19 cellular contexts compared by ENCODE assay signal in the genomic region with DNA sequence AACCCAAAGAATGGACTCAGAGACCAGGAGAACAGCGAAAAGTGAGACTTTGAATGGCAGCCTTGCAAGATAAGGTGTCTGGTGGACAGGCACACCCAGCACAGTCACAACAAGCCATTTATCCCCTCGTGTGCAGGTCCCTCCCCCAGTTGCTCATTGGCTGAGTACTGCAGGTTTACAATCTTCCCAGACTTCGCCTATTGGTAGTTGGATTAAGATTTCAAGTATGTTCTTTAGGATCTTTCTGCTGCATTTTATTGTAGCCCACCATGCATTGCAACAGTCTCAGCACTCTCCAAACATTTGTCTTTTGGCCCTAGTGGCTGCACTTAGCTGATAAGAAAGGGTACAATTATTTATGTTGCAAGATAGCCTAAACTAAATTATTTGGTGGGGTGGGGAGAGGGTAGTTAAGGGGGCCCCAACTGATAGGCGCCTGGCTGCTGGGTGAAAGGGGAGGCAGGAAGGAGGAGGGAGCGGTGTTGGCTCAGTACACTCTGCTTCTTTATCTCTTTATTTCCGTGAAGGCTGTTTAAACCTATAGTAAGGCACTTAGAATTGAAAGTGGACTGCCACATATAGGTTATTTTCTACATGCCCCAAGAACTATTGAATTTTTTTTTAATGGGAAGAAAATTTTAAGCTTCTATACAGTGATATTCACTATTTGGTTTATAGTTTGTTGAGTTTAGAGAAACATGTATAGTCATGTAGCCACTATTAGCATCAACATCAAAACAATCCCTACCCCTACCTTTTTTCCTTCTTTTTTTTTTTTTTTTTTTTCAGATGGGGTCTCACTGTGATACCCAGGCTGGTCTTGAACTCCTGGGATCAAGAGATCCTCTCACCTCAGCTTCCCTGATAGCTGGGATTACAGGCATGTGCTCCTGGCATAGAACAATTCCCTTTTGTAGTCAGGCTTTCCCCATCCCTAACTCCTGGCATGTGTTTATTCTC. TPM values are rescaled to one million over a fixed set of nuclear protein-coding genes. Genes with fewer than 3 reads are reported as not detected.
DNase-seq lines count a peak whose midpoint lies in the region; ATAC-seq and TF ChIP-seq lines count a peak whose summit lies in the region.
"Had no signal": no experiment of that assay in that cellular context is flagged by ENCODE, and none has a peak within 500 bp of the region (broad histone marks: within the 10 kb centered on the region; RNA-seq: fewer than 3 reads in every experiment).

No MANE protein-coding gene starts in this region.

- no peaks in the 10 kb centered on the region for H3K36me3 ChIP-seq in BE2C
- no peaks in the 10 kb centered on the region for H3K36me3 ChIP-seq in HCT116 (ENCODE audit: control insufficient read depth in 1 of 2, insufficient read depth in 2 of 2, low read length in 2 of 2)
- H3K36me3 ChIP-seq in mesenchymal stem cell (ENCODE audit: control insufficient read depth in 1 of 2, insufficient read depth in 2 of 2, low read depth in 1 of 2, low read length in 2 of 2) = no peaks in the 10 kb centered on the region
- H3K36me3 ChIP-seq in neural progenitor cell = no peaks in the 10 kb centered on the region
- H3K36me3 ChIP-seq: MG63, spleen had no signal

- H3K27ac ChIP-seq in HCT116 (ENCODE audit: low read depth, low read length) = no peak overlapping the region
- no peak overlapping the region for H3K27ac ChIP-seq in mesenchymal stem cell (ENCODE audit: low read length, poor library complexity, severe bottlenecking)
- no peak overlapping the region for H3K27ac ChIP-seq in neural progenitor cell
- H3K27ac ChIP-seq: spleen had no signal

- no peak overlapping the region for H2AK5ac ChIP-seq in mesenchymal stem cell (ENCODE audit: low read length, severe bottlenecking)

- peak; percentile 33 for DNase-seq in BE2C
- no peak for DNase-seq in HCT116 (ENCODE audit: low read depth, low spot score)
- no peak for DNase-seq in WTC11 (ENCODE audit: low spot score)
- DNase-seq in mesenchymal stem cell = no peak
- no peak for DNase-seq in NCI-H1092 treated with DMSO at 0.1 percent for 48 hours (lab: John Stamatoyannopoulos, UW)
- DNase-seq in neural progenitor cell (ENCODE audit: low spot score) = no peak
- DNase-seq in occipital lobe (lab: John Stamatoyannopoulos, UW) = no peak
- no peak for DNase-seq in activated gamma-delta T cell treated with Interleukin-2 at 50 U/mL for 16 hours
- DNase-seq: activated CD4-positive, alpha-beta T cell treated with anti-CD3 and anti-CD28 coated beads, Interleukin-2, amount 10 ng/mL, durations not matched to agents 24 days and 14 days; activated effector memory CD4-positive, alpha-beta T cell treated with Interleukin-2 at 50 U/mL for 16 hours; dermis blood vessel endothelial cell; foreskin fibroblast; GOT3; MG63; NCI-H187; spleen; stimulated activated CD8-positive, alpha-beta memory T cell treated with anti-CD3 and anti-CD28 coated beads, Interleukin-4, amount 100 ng/mL, for 48 hours; substantia nigra had no signal

- peaks cover 28% of the 10 kb centered on the region for H3K79me1 ChIP-seq in mesenchymal stem cell (replicated peaks; ENCODE audit: low read length, poor library complexity, severe bottlenecking)

- H3K27ac Mint-ChIP-seq in WTC11 = no peak overlapping the region; the same call in 1 of the 2 replicates
- H3K27ac Mint-ChIP-seq in neural progenitor cell = no peak overlapping the region
- H3K27ac Mint-ChIP-seq: activated CD4-positive, alpha-beta T cell treated with anti-CD3 and anti-CD28 coated beads, Interleukin-2, amount 10 ng/mL, durations not matched to agents 24 days and 14 days had no signal

- no peak overlapping the region for H3K18ac ChIP-seq in mesenchymal stem cell (ENCODE audit: low read depth in 1 of 2, low read length in 2 of 2)

- TF ChIP-seq POLR2A in HCT116 (IDR thresholded peaks at IDR 0.05; ENCODE audit: borderline replicate concordance, extremely low read depth, insufficient read depth, insufficient read length) = no peak

- CTCF ChIA-PET in HCT116 (lab: Charles Lee) = no interaction called here
- CTCF ChIA-PET in WTC11 (lab: Charles Lee) = no interaction called here

- no peak for TF ChIP-seq RAD21 in HCT116 (IDR thresholded peaks at IDR 0.05; ENCODE audit: low read depth)

- BruUV-seq in HCT116 (replicated peaks; lab: Mats Ljungman, UMichigan) = no TSS peak

- 88% methylated on average over 2 of the region's 6 CpGs for WGBS in mesenchymal stem cell

- RAD21 ChIA-PET in HCT116 (lab: Charles Lee; ENCODE audit: low non-redundant PET in 1 of 2, low total read pairs in 2 of 2, uncharacterized antibody in 2 of 2, unreplicated experiment in 2 of 2) = no interaction called here

- H4K20me1 ChIP-seq in HCT116 (ENCODE audit: insufficient read depth) (peaks cover 18% of the 10 kb centered on the region; the same call in 1 of the 2 replicates), neural progenitor cell (ENCODE audit: low read depth) (peaks cover 39% of the 10 kb centered on the region)

- H3K4me2 ChIP-seq in HCT116 (ENCODE audit: low read length) (no peak overlapping the region), mesenchymal stem cell (ENCODE audit: low read length, poor library complexity, severe bottlenecking) (no peak overlapping the region), neural progenitor cell (no peak overlapping the region)

- H2AFZ ChIP-seq in HCT116 (ENCODE audit: low read depth, low read length, poor library complexity, severe bottlenecking) (no peak overlapping the region), mesenchymal stem cell (ENCODE audit: low read depth, low read length) (no peak overlapping the region), neural progenitor cell (replicated peaks) (no peak overlapping the region)

- POLR2A ChIA-PET in HCT116 (lab: Charles Lee) (no interaction called here), WTC11 (lab: Charles Lee) (interaction anchor here (0.6 kb wide), 1 partner anchor 12 kb away, joined by 12 read pairs; no protein-coding TSS in a partner anchor)

- intact Hi-C loops in HCT116 (cut with micrococcal nuclease) = no loop called here

- H3K79me2 ChIP-seq in HCT116 (ENCODE audit: insufficient read depth, low read length) (peaks cover 72% of the 10 kb centered on the region), neural progenitor cell (ENCODE audit: low read depth) (peaks cover 25% of the 10 kb centered on the region)

- no peak overlapping the region for H3K23ac ChIP-seq in mesenchymal stem cell (ENCODE audit: low read length in 2 of 2)

- no peaks in the 10 kb centered on the region for H3F3A ChIP-seq in neural progenitor cell (ENCODE audit: low read depth)

- no peaks in the 10 kb centered on the region for H3K9me3 Mint-ChIP-seq in WTC11
- H3K9me3 Mint-ChIP-seq in neural progenitor cell = peaks cover 3% of the 10 kb centered on the region
- H3K9me3 Mint-ChIP-seq: activated CD4-positive, alpha-beta T cell treated with anti-CD3 and anti-CD28 coated beads, Interleukin-2, amount 10 ng/mL, durations not matched to agents 24 days and 14 days; neural crest cell had no signal

- H3K4me3 Mint-ChIP-seq in WTC11 = no peak overlapping the region
- no peak overlapping the region for H3K4me3 Mint-ChIP-seq in neural progenitor cell
- H3K4me3 Mint-ChIP-seq: activated CD4-positive, alpha-beta T cell treated with anti-CD3 and anti-CD28 coated beads, Interleukin-2, amount 10 ng/mL, durations not matched to agents 24 days and 14 days; neural crest cell had no signal

- H2BK15ac ChIP-seq in mesenchymal stem cell (ENCODE audit: low read depth, poor library complexity, severe bottlenecking) = peak overlapping the region; percentile 52

- no peak for TF ChIP-seq CTCF in BE2C (IDR thresholded peaks at IDR 0.05; ENCODE audit: low read depth, low read length)
- no peak for TF ChIP-seq CTCF in HCT116 (IDR thresholded peaks at IDR 0.05 in 2 of 3, conservative IDR thresholded peaks at IDR 0.05 in 1 of 3; ENCODE audit: borderline replicate concordance in 1 of 3, insufficient read depth in 1 of 3, low read depth in 2 of 3, low read length in 2 of 3)
- no peak for TF ChIP-seq CTCF in WTC11 (IDR thresholded peaks at IDR 0.05)
- no peak for TF ChIP-seq CTCF in neural progenitor cell (IDR thresholded peaks at IDR 0.05)

- no peak overlapping the region for H2BK5ac ChIP-seq in mesenchymal stem cell (ENCODE audit: low read depth, low read length, poor library complexity, severe bottlenecking)

- H2BK12ac ChIP-seq in mesenchymal stem cell (ENCODE audit: low read length in 2 of 2) = no peak overlapping the region

- ATAC-seq in HCT116 (peak; percentile 44; the same call in 1 of the 2 replicates), WTC11 (peak; percentile 65)

- no peak overlapping the region for H4K8ac ChIP-seq in mesenchymal stem cell (ENCODE audit: low read length)

- H3K9me2 ChIP-seq in HCT116 (ENCODE audit: insufficient read depth) = no peaks in the 10 kb centered on the region

- no peak overlapping the region for H3K4ac ChIP-seq in mesenchymal stem cell (ENCODE audit: low read depth in 1 of 2, low read length in 2 of 2)

- H3K27me3 ChIP-seq in BE2C = no peaks in the 10 kb centered on the region
- no peaks in the 10 kb centered on the region for H3K27me3 ChIP-seq in HCT116 (ENCODE audit: insufficient read depth, low read length)
- no peaks in the 10 kb centered on the region for H3K27me3 ChIP-seq in mesenchymal stem cell (ENCODE audit: control insufficient read depth in 1 of 2, insufficient read depth in 1 of 2, low read length in 2 of 2)
- no peaks in the 10 kb centered on the region for H3K27me3 ChIP-seq in neural progenitor cell
- H3K27me3 ChIP-seq: MG63, spleen had no signal

- no peak overlapping the region for H2BK120ac ChIP-seq in mesenchymal stem cell (ENCODE audit: low read depth, low read length)

- H3K36me3 Mint-ChIP-seq in WTC11 (no peaks in the 10 kb centered on the region), neural progenitor cell (peaks cover 3% of the 10 kb centered on the region)

- no peaks in the 10 kb centered on the region; the same call in 1 of the 2 replicates for H3K9me3 ChIP-seq in BE2C
- no peaks in the 10 kb centered on the region for H3K9me3 ChIP-seq in HCT116 (ENCODE audit: control insufficient read depth in 1 of 2, insufficient read depth in 1 of 2, low read depth in 1 of 2, low read length in 2 of 2)
- H3K9me3 ChIP-seq in mesenchymal stem cell (ENCODE audit: control insufficient read depth, low read length) = no peaks in the 10 kb centered on the region
- no peaks in the 10 kb centered on the region for H3K9me3 ChIP-seq in neural progenitor cell (ENCODE audit: low read depth)
- H3K9me3 ChIP-seq: MG63, spleen had no signal

- H3K27me3 Mint-ChIP-seq in WTC11 (ENCODE audit: low read depth) (no peaks in the 10 kb centered on the region), neural progenitor cell (ENCODE audit: insufficient read depth, low read depth) (no peaks in the 10 kb centered on the region)
- H3K27me3 Mint-ChIP-seq: activated CD4-positive, alpha-beta T cell treated with anti-CD3 and anti-CD28 coated beads, Interleukin-2, amount 10 ng/mL, durations not matched to agents 24 days and 14 days had no signal

- no peak overlapping the region for H3K9ac ChIP-seq in HCT116 (ENCODE audit: low read length)
- H3K9ac ChIP-seq in mesenchymal stem cell (ENCODE audit: low read length) = no peak overlapping the region
- no peak overlapping the region for H3K9ac ChIP-seq in neural progenitor cell

- no peak overlapping the region for H3K14ac ChIP-seq in mesenchymal stem cell (ENCODE audit: low read length in 2 of 2)

- H4K91ac ChIP-seq in mesenchymal stem cell (ENCODE audit: low read length) = no peak overlapping the region

- peaks cover 3% of the 10 kb centered on the region; the same call in 1 of the 2 replicates for H3K4me1 ChIP-seq in BE2C
- H3K4me1 ChIP-seq in HCT116 (ENCODE audit: control insufficient read depth in 1 of 2, insufficient read depth in 2 of 2, low read length in 2 of 2) = peaks cover 5 to 9% of the 10 kb centered on the region in 2 experiments; a peak in 1 of 4 replicates
- no peaks in the 10 kb centered on the region for H3K4me1 ChIP-seq in mesenchymal stem cell (ENCODE audit: control insufficient read depth, insufficient read depth, low read depth, low read length)
- no peaks in the 10 kb centered on the region for H3K4me1 ChIP-seq in neural progenitor cell
- H3K4me1 ChIP-seq: spleen had no signal

- H3K4me3 ChIP-seq in BE2C (ENCODE audit: low read depth, low read length) (no peak overlapping the region), HCT116 (replicated peaks in 1 of 2; ENCODE audit: low read depth in 1 of 2, low read length in 2 of 2) (no peak overlapping the region), mesenchymal stem cell (ENCODE audit: insufficient read depth in 1 of 2, low read depth in 1 of 2, low read length in 2 of 2) (no peak overlapping the region), neural progenitor cell (no peak overlapping the region)
- H3K4me3 ChIP-seq: MG63, spleen had no signal

- H3K4me1 Mint-ChIP-seq in WTC11 = peaks cover 8% of the 10 kb centered on the region
- H3K4me1 Mint-ChIP-seq in neural progenitor cell = no peaks in the 10 kb centered on the region

RNA-seq across cellular contexts. Expression of gene GUSB, which starts 54.2 kb away (rescaled TPM):
- 106 TPM for polyA plus RNA-seq in BE2C (2012; ENCODE audit: insufficient read depth, insufficient read length, low read depth)
- total RNA-seq in HCT116 (2021; ENCODE audit: unreplicated experiment) (31.5 TPM), WTC11 (2021) (40.8 to 45.4 TPM (median 42.3 TPM) in 3 replicates), neural progenitor cell (ENCODE audit: low replicate concordance) (28.8 and 61.9 TPM in 2 replicates), occipital lobe (21.2 TPM)
- polyA plus RNA-seq in HCT116 (2012) = 57.6 and 66.1 TPM in 2 replicates
- polyA plus RNA-seq in mesenchymal stem cell (2013, experiment 1 of 2) = 26.6 TPM
- polyA plus RNA-seq in mesenchymal stem cell (2013, experiment 2 of 2) = 26.9 TPM

RNA-seq across cellular contexts. Expression of gene VKORC1L1, which starts 54.9 kb away (rescaled TPM):
- polyA plus RNA-seq in BE2C (2012; ENCODE audit: insufficient read depth, insufficient read length, low read depth) = 20.4 TPM
- total RNA-seq in HCT116 (2021; ENCODE audit: unreplicated experiment) (30.9 TPM), WTC11 (2021) (28.3 to 30.2 TPM (median 28.5 TPM) in 3 replicates), neural progenitor cell (ENCODE audit: low replicate concordance) (14.2 and 16.0 TPM in 2 replicates), occipital lobe (31.7 TPM)
- 7.9 and 8.7 TPM in 2 replicates for polyA plus RNA-seq in HCT116 (2012)
- 31.7 TPM for polyA plus RNA-seq in mesenchymal stem cell (2013, experiment 1 of 2)
- 36.5 TPM for polyA plus RNA-seq in mesenchymal stem cell (2013, experiment 2 of 2)
